Comparison of ENCODE assay signal across 8 cellular contexts in genomic region chr6:68559052-68559451, GRCh38.
DNase-seq lines count a peak whose midpoint lies in the region; ATAC-seq lines count a peak whose summit lies in the region.

No MANE protein-coding gene starts in this region.

- H3K9ac ChIP-seq in iPS-20b (ENCODE audit: low read depth, low read length) = peak overlapping the region; percentile 45; the same call in 1 of the 2 replicates

- no peaks in the 10 kb centered on the region for H3K27me3 ChIP-seq in iPS-20b (ENCODE audit: insufficient read depth, low read length)

- no peaks in the 10 kb centered on the region for H3K9me3 ChIP-seq in iPS-20b (ENCODE audit: insufficient read depth, low read depth, low read length)

- DNase-seq in DMS 273 treated with DMSO at 0.1 percent for 48 hours (lab: John Stamatoyannopoulos, UW) (peak; percentile 67), NCI-H1105 (lab: John Stamatoyannopoulos, UW) (peak; percentile 68), RPMI8226 (peak; percentile 16), NK-92 (lab: John Stamatoyannopoulos, UW; ENCODE audit: unreplicated experiment) (no peak)
- no peak for DNase-seq in central memory CD4-positive, alpha-beta T cell

- peak overlapping the region; percentile 4 for H3K27ac ChIP-seq in iPS-20b (ENCODE audit: low read length)

- no peak overlapping the region for H3K4me3 ChIP-seq in iPS-20b (ENCODE audit: low read length)

- no peaks in the 10 kb centered on the region; the same call in 1 of the 2 replicates for H3K4me1 ChIP-seq in iPS-20b (ENCODE audit: insufficient read depth, low read length)

- ATAC-seq in GM18870 (IDR thresholded peaks at IDR 0.05; ENCODE audit: unreplicated experiment) (no peak), HG03135 (IDR thresholded peaks at IDR 0.05; ENCODE audit: unreplicated experiment) (no peak)

- H3K36me3 ChIP-seq in iPS-20b (ENCODE audit: insufficient read depth, low read depth, low read length) = no peaks in the 10 kb centered on the region

Comparison
In these comparisons a context has a peak if more than half of its experiments do, and no peak if none do; other contexts are left out.
1. DNase-seq: peak in DMS 273 treated with DMSO at 0.1 percent for 48 hours (single experiment), NCI-H1105 (single experiment) and RPMI8226 (single experiment); none in central memory CD4-positive, alpha-beta T cell (single experiment) and NK-92 (single experiment).